In the genomic region with DNA sequence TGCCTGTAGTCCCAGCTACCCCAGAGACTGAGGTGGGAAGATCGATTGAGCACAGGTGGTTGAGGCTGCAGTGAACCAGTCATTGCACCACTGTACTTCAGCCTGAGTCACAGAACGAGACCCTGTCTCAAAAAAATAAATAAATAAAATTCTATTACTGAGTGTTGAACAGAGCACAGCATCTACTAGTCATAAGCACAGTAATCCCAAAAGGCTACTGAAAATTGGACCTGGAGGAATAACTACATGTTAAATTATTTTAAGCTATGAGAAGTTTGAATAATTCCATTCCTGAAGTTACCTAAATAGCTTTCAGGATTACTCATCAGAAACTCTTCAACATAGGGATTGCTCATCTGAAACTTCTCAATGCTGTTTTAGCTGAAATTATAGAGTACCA, we compare ENCODE assay signal across 19 cellular contexts. TPM values are rescaled to one million over a fixed set of nuclear protein-coding genes. Genes with fewer than 3 reads are reported as not detected.
DNase-seq lines count a peak whose midpoint lies in the region; ATAC-seq and TF ChIP-seq lines count a peak whose summit lies in the region.
"Had no signal": no experiment of that assay in that cellular context is flagged by ENCODE, and none has a peak within 500 bp of the region (broad histone marks: within the 10 kb centered on the region; RNA-seq: fewer than 3 reads in every experiment).

No MANE protein-coding gene starts in this region.

- BruUV-seq in mammary epithelial cell (replicated peaks; lab: Mats Ljungman, UMichigan) (no TSS peak), MCF 10A (replicated peaks; lab: Mats Ljungman, UMichigan) (no TSS peak)

- peaks cover 4% of the 10 kb centered on the region for H3K4me1 ChIP-seq in mammary epithelial cell (ENCODE audit: insufficient read depth, low read length)
- H3K4me1 ChIP-seq: neural progenitor cell, Peyer's patch had no signal

- H4K20me1 ChIP-seq in mammary epithelial cell (ENCODE audit: insufficient read depth, low read length) = no peaks in the 10 kb centered on the region

- no peaks in the 10 kb centered on the region for H3K27me3 ChIP-seq in mammary epithelial cell (ENCODE audit: insufficient read depth, low read length)
- H3K27me3 ChIP-seq: neural progenitor cell, Peyer's patch had no signal

- H3K4me2 ChIP-seq in mammary epithelial cell (ENCODE audit: insufficient read depth, low read depth, low read length) = no peak overlapping the region
- H3K4me2 ChIP-seq: neural progenitor cell had no signal

- intact Hi-C loops in mammary epithelial cell (cut with micrococcal nuclease) = no loop called here
- intact Hi-C loops in MCF 10A (cut with micrococcal nuclease) = no loop called here

- H3K79me2 ChIP-seq in mammary epithelial cell (ENCODE audit: insufficient read depth, low read length) = no peaks in the 10 kb centered on the region

- POLR2A ChIA-PET in MCF 10A (lab: Yijun Ruan, JAX) = interaction anchor here (0.8 to 1.1 kb wide), 2 partner anchors 13 to 56 kb away, joined by 3 to 4 read pairs; a partner anchor contains a TSS

- DNase-seq in mammary epithelial cell (peak; percentile 13), MCF 10A (ENCODE audit: unreplicated experiment) (no peak), astrocyte of the spinal cord (ENCODE audit: low read depth, low spot score) (peak; percentile 30), putamen (ENCODE audit: low spot score) (peak; percentile 36), immature natural killer cell (no peak), substantia nigra (lab: John Stamatoyannopoulos, UW) (no peak)
- DNase-seq: activated CD4-positive, alpha-beta T cell treated with anti-CD3 and anti-CD28 coated beads, Interleukin-2, amount 10 ng/mL, durations not matched to agents 24 days and 14 days; CD8-positive, alpha-beta memory T cell; central memory CD4-positive, alpha-beta T cell; effector CD8-positive, alpha-beta T cell; kidney; mesenchymal stem cell; NCI-H1436 treated with DMSO at 0.1 percent for 48 hours; Peyer's patch had no signal

- WGBS in mammary epithelial cell (ENCODE audit: low coverage, missing lambda C conversion rate) = 100% methylated on average over 2 of the region's 2 CpGs

- TF ChIP-seq CTCF in mammary epithelial cell (conservative IDR thresholded peaks at IDR 0.05 in 1 of 2, IDR thresholded peaks at IDR 0.05 in 1 of 2; ENCODE audit: extremely low read depth in 1 of 2, insufficient read depth in 1 of 2, low read depth in 1 of 2, low read length in 2 of 2) (no peak), MCF 10A (IDR thresholded peaks at IDR 0.05; ENCODE audit: unreplicated experiment) (no peak), astrocyte of the spinal cord (IDR thresholded peaks at IDR 0.05; ENCODE audit: low read depth, low read length) (no peak)

- H3K27me3 Mint-ChIP-seq in MCF 10A (ENCODE audit: insufficient read depth, unreplicated experiment) (no peaks in the 10 kb centered on the region), immature natural killer cell (ENCODE audit: low read depth in 3 of 3) (no peaks in the 10 kb centered on the region)
- H3K27me3 Mint-ChIP-seq: activated CD4-positive, alpha-beta T cell treated with anti-CD3 and anti-CD28 coated beads, Interleukin-2, amount 10 ng/mL, durations not matched to agents 24 days and 14 days; activated naive CD4-positive, alpha-beta T cell treated with anti-CD3 and anti-CD28 coated beads, Interleukin-2, amount 50 U/mL, for 24 hours; CD8-positive, alpha-beta memory T cell had no signal

- dilution Hi-C loops in mammary epithelial cell (cut with HindIII; ENCODE audit: low sequenced_read_pairs) = no loop called here

- H3K9me3 ChIP-seq in mammary epithelial cell (replicated peaks; ENCODE audit: insufficient read depth, low read length) = no peaks in the 10 kb centered on the region
- H3K9me3 ChIP-seq: Peyer's patch had no signal

- H3K27ac Mint-ChIP-seq in MCF 10A (ENCODE audit: low read depth, unreplicated experiment) = no peak overlapping the region
- no peak overlapping the region for H3K27ac Mint-ChIP-seq in immature natural killer cell
- H3K27ac Mint-ChIP-seq: activated CD4-positive, alpha-beta T cell treated with anti-CD3 and anti-CD28 coated beads, Interleukin-2, amount 10 ng/mL, durations not matched to agents 24 days and 14 days; activated naive CD4-positive, alpha-beta T cell treated with anti-CD3 and anti-CD28 coated beads, Interleukin-2, amount 50 U/mL, for 24 hours; neural progenitor cell had no signal

- H3K4me3 Mint-ChIP-seq in MCF 10A (ENCODE audit: unreplicated experiment) = no peak overlapping the region
- H3K4me3 Mint-ChIP-seq in immature natural killer cell = no peak overlapping the region
- H3K4me3 Mint-ChIP-seq: activated CD4-positive, alpha-beta T cell treated with anti-CD3 and anti-CD28 coated beads, Interleukin-2, amount 10 ng/mL, durations not matched to agents 24 days and 14 days; activated naive CD4-positive, alpha-beta T cell treated with anti-CD3 and anti-CD28 coated beads, Interleukin-2, amount 50 U/mL, for 24 hours; CD8-positive, alpha-beta memory T cell; neural progenitor cell had no signal

- H3K9ac ChIP-seq in mammary epithelial cell (ENCODE audit: insufficient read depth, low read length) = no peak overlapping the region
- H3K9ac ChIP-seq: neural progenitor cell had no signal

- no peak overlapping the region for H2AFZ ChIP-seq in mammary epithelial cell (ENCODE audit: low read depth, low read length)
- H2AFZ ChIP-seq: neural progenitor cell had no signal

- H3K36me3 Mint-ChIP-seq in MCF 10A (ENCODE audit: insufficient read depth, unreplicated experiment) = peaks cover 57% of the 10 kb centered on the region
- peaks cover 17 to 48% (median 22%) of the 10 kb centered on the region in 3 donors for H3K36me3 Mint-ChIP-seq in immature natural killer cell

- CTCF ChIA-PET in mammary epithelial cell (lab: Charles Lee; ENCODE audit: low non-redundant PET) (no interaction called here), MCF 10A (lab: Yijun Ruan, JAX) (interaction anchor here (0.7 to 1.5 kb wide), 2 partner anchors 10 to 1081 kb away, joined by 3 to 4 read pairs; no protein-coding TSS in a partner anchor)

- H3K4me3 ChIP-seq in mammary epithelial cell (replicated peaks in 1 of 3; ENCODE audit: insufficient read depth in 1 of 3, low read depth in 2 of 3, low read length in 3 of 3) (no peak overlapping the region), astrocyte of the spinal cord (ENCODE audit: low read depth, low read length) (no peak overlapping the region)
- H3K4me3 ChIP-seq: neural progenitor cell, Peyer's patch had no signal

- H3K4me1 Mint-ChIP-seq in MCF 10A (ENCODE audit: insufficient read depth, unreplicated experiment) = peaks cover 7% of the 10 kb centered on the region
- peaks cover 4 to 11% of the 10 kb centered on the region in 2 donors for H3K4me1 Mint-ChIP-seq in immature natural killer cell
- H3K4me1 Mint-ChIP-seq: neural progenitor cell had no signal

- H3K9me3 Mint-ChIP-seq in MCF 10A (ENCODE audit: unreplicated experiment) (no peaks in the 10 kb centered on the region), immature natural killer cell (no peaks in the 10 kb centered on the region)
- H3K9me3 Mint-ChIP-seq: activated CD4-positive, alpha-beta T cell treated with anti-CD3 and anti-CD28 coated beads, Interleukin-2, amount 10 ng/mL, durations not matched to agents 24 days and 14 days; activated naive CD4-positive, alpha-beta T cell treated with anti-CD3 and anti-CD28 coated beads, Interleukin-2, amount 50 U/mL, for 24 hours; CD8-positive, alpha-beta memory T cell; neural progenitor cell had no signal

- H3K27ac ChIP-seq in mammary epithelial cell (ENCODE audit: insufficient read depth, low read depth, low read length) (no peak overlapping the region), substantia nigra (ENCODE audit: low read depth, low read length, poor library complexity, severe bottlenecking) (no peak overlapping the region)
- H3K27ac ChIP-seq: neural progenitor cell, Peyer's patch had no signal

- in situ Hi-C loops in mammary epithelial cell (cut with MboI; ENCODE audit: low sequenced_read_pairs in 2 of 2) = no loop called here
- in situ Hi-C loops in astrocyte of the spinal cord (cut with HindIII; ENCODE audit: low sequenced_read_pairs) = no loop called here

- ATAC-seq in HG02642 (IDR thresholded peaks at IDR 0.05; ENCODE audit: poor library complexity, unreplicated experiment) (peak; percentile 59), HG03108 (IDR thresholded peaks at IDR 0.05; ENCODE audit: unreplicated experiment) (no peak)
- ATAC-seq: HCT116 had no signal

- peaks cover 16% of the 10 kb centered on the region for H3K36me3 ChIP-seq in mammary epithelial cell (ENCODE audit: insufficient read depth, low read length)

RNA-seq across cellular contexts. Expression of a gene that starts 43.4 kb away (rescaled TPM):
- 10 to 100 TPM; 37.3 to 67.5 TPM for total RNA-seq in mammary epithelial cell
- 40.9 TPM for polyA plus RNA-seq in mammary epithelial cell
- 225 TPM for polyA minus RNA-seq in mammary epithelial cell
- total RNA-seq in MCF 10A (2022) = 29.8 and 35.3 TPM in 2 replicates
- 10 to 100 TPM; 33.5 to 61.1 (median 34.1) TPM for polyA plus RNA-seq in immature natural killer cell

RNA-seq across cellular contexts. Expression of a gene that starts 55.8 kb away (rescaled TPM):
- total RNA-seq in mammary epithelial cell (10 to 100 TPM; 12.5 to 16.7 TPM), MCF 10A (2022) (12.4 and 13.3 TPM in 2 replicates)
- polyA plus RNA-seq in mammary epithelial cell (11.2 TPM), immature natural killer cell (10 to 100 TPM in 2 of 3 donors, 1 to 10 TPM in 1; 7.3 to 14.0 (median 11.5) TPM)
- polyA minus RNA-seq in mammary epithelial cell = 6.6 TPM

Comparison
In these comparisons a context has a peak if more than half of its experiments do, and no peak if none do; other contexts are left out.
1. DNase-seq: peak in mammary epithelial cell (single experiment), astrocyte of the spinal cord (single experiment) and putamen (single experiment); none in MCF 10A (single experiment), immature natural killer cell (0 of 3) and substantia nigra (0 of 49).